Comparison of ENCODE assay signal across 10 cellular contexts in the genomic region with DNA sequence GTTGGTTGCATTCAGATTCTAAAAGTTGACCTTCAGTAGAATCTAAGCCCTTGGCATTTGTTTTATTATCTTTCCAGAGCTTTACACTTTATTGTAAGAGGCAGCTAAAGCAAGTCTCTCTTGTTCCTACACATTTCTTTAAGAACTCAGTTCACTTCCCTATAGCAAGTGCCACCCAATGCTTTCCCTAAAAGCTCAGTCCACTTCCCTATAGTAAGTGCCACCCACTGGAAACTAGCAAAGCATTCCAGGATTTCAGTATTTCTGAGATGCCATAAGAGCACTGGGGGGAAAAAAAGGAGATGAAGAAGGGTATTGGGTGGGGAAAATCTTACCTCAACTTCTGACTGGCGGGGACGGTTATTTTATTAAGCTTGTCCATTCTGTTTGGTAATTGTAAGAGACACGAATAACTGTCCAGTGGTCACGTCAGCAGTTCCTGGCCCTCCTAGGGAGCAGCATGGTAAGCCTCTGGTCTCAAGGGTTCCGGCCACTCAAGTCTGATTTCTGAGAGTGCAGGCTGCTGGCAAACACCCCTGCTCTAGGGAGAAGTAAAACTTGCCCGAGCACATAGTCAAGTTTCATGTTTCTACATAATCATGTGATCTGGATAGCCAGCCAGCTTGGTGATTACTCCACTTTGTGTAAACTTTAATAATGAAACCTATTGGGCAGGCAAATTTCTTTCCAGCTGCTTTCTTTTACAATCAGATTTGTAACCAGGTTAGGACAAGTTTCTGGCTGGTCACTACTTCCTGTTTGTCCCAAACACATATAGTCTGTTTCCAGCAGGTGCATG. TPM values are rescaled to one million over a fixed set of nuclear protein-coding genes. Genes with fewer than 3 reads are reported as not detected.
A peak's percentile ranks its signal among the peaks of the same experiment; 100 is the strongest.
DNase-seq lines count a peak whose midpoint lies in the region; ATAC-seq and TF ChIP-seq lines count a peak whose summit lies in the region.
"Had no signal": no experiment of that assay in that cellular context is flagged by ENCODE, and none has a peak within 500 bp of the region (broad histone marks: within the 10 kb centered on the region; RNA-seq: fewer than 3 reads in every experiment).

A gene (minus strand): TSS at position 553 of the 799 bp plus-strand sequence. CDS start 171 bp downstream, at position 382.

- H3K4me1 ChIP-seq in gastrocnemius medialis = peaks cover 6 to 11% of the 10 kb centered on the region in 2 donors

- ATAC-seq in GM18508 (IDR thresholded peaks at IDR 0.05; ENCODE audit: insufficient read depth, unreplicated experiment) = peak; percentile 66
- ATAC-seq in gastrocnemius medialis = peak; percentile 97 to 99
- no peak for ATAC-seq in WTC11
- no peak for ATAC-seq in natural killer cell

- H3K27me3 ChIP-seq in gastrocnemius medialis = no peaks in the 10 kb centered on the region
- H3K27me3 ChIP-seq: neutrophil had no signal

- no peak for TF ChIP-seq POLR2A in gastrocnemius medialis (IDR thresholded peaks at IDR 0.05)

- no peak within 1 kb of the TSS for H3K27ac Mint-ChIP-seq in HFFc6
- no peak within 1 kb of the TSS for H3K27ac Mint-ChIP-seq in WTC11
- H3K27ac Mint-ChIP-seq in natural killer cell = no peak within 1 kb of the TSS

- no peaks in the 10 kb centered on the region for H3K4me1 Mint-ChIP-seq in HFFc6 (ENCODE audit: low read depth)
- peaks cover 3% of the 10 kb centered on the region for H3K4me1 Mint-ChIP-seq in WTC11
- H3K4me1 Mint-ChIP-seq in natural killer cell = no peaks in the 10 kb centered on the region

- H3K36me3 ChIP-seq in gastrocnemius medialis = no peaks in the 10 kb centered on the region
- H3K36me3 ChIP-seq: neutrophil had no signal

- TF ChIP-seq CTCF in HFFc6 (IDR thresholded peaks at IDR 0.05) (no peak), foreskin fibroblast (IDR thresholded peaks at IDR 0.05; ENCODE audit: low read depth, low read length) (no peak), gastrocnemius medialis (IDR thresholded peaks at IDR 0.05 in 4 of 5, conservative IDR thresholded peaks at IDR 0.05 in 1 of 5) (no peak), WTC11 (IDR thresholded peaks at IDR 0.05) (no peak), natural killer cell (IDR thresholded peaks at IDR 0.05) (no peak)

- POLR2A ChIA-PET in WTC11 (lab: Charles Lee) = no interaction called here

- no peaks in the 10 kb centered on the region for H3K9me3 ChIP-seq in gastrocnemius medialis
- H3K9me3 ChIP-seq: neutrophil had no signal

- H3K4me3 Mint-ChIP-seq in HFFc6 (no peak within 1 kb of the TSS), WTC11 (no peak within 1 kb of the TSS), natural killer cell (no peak within 1 kb of the TSS)

- no peaks in the 10 kb centered on the region for H3K36me3 Mint-ChIP-seq in HFFc6 (ENCODE audit: low read depth)
- H3K36me3 Mint-ChIP-seq in WTC11 = no peaks in the 10 kb centered on the region
- H3K36me3 Mint-ChIP-seq in natural killer cell = no peaks in the 10 kb centered on the region

- DNase-seq in HFFc6 = peak; percentile 2
- peak; percentile 90 for DNase-seq in NAMALWA (ENCODE audit: low spot score)
- peak; percentile 4 to 12 for DNase-seq in foreskin fibroblast
- DNase-seq in gastrocnemius medialis = peak; percentile 69 to 73
- DNase-seq in GOT3 (lab: John Stamatoyannopoulos, UW) = no peak
- no peak for DNase-seq in WTC11 (ENCODE audit: low spot score)
- no peak for DNase-seq in natural killer cell

- intact Hi-C loops in gastrocnemius medialis (cut with DNase I; ENCODE audit: low total_unique reads) (no loop called here), natural killer cell (cut with micrococcal nuclease) (no loop called here)

- H3K9me3 Mint-ChIP-seq in HFFc6 = no peaks in the 10 kb centered on the region
- no peaks in the 10 kb centered on the region for H3K9me3 Mint-ChIP-seq in WTC11
- no peaks in the 10 kb centered on the region for H3K9me3 Mint-ChIP-seq in natural killer cell

- H3K4me3 ChIP-seq in foreskin fibroblast (ENCODE audit: low read depth in 1 of 2, low read length in 2 of 2) (no peak within 1 kb of the TSS), gastrocnemius medialis (peak within 1 kb of the TSS in 2 of 4 donors; percentile 1 to 5)

- H3K27me3 Mint-ChIP-seq in HFFc6 (ENCODE audit: insufficient read depth) (peaks cover 2% of the 10 kb centered on the region; the same call in 1 of the 2 replicates), WTC11 (ENCODE audit: low read depth) (no peaks in the 10 kb centered on the region), natural killer cell (ENCODE audit: low read depth in 2 of 2) (peaks cover 11 to 15% of the 10 kb centered on the region in 2 donors)

- CTCF ChIA-PET in WTC11 (lab: Charles Lee) = interaction anchor here (0.7 to 1.6 kb wide), 4 partner anchors 42 to 64 kb away, joined by 3 to 8 read pairs (median 4); no protein-coding TSS in a partner anchor

- H3K27ac ChIP-seq in gastrocnemius medialis = peak within 1 kb of the TSS; percentile 15 to 61 (median 38)
- H3K27ac ChIP-seq: neutrophil had no signal

- in situ Hi-C loops in gastrocnemius medialis (cut with MboI; ENCODE audit: low sequenced_read_pairs in 4 of 4) = no loop called here

TF ChIP-seq in WTC11, 78 proteins besides CTCF, POLR2A, EP300 and RAD21:
- TF ChIP-seq, protein P1, sequence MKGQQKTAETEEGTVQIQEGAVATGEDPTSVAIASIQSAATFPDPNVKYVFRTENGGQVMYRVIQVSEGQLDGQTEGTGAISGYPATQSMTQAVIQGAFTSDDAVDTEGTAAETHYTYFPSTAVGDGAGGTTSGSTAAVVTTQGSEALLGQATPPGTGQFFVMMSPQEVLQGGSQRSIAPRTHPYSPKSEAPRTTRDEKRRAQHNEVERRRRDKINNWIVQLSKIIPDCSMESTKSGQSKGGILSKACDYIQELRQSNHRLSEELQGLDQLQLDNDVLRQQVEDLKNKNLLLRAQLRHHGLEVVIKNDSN (CRISPR knock-in tag; IDR thresholded peaks at IDR 0.05) = no peak
- TF ChIP-seq CREB1 (CRISPR knock-in tag; IDR thresholded peaks at IDR 0.05) = no peak
- TF ChIP-seq RORB (CRISPR knock-in tag; IDR thresholded peaks at IDR 0.05) = no peak
- TF ChIP-seq, protein P2, sequence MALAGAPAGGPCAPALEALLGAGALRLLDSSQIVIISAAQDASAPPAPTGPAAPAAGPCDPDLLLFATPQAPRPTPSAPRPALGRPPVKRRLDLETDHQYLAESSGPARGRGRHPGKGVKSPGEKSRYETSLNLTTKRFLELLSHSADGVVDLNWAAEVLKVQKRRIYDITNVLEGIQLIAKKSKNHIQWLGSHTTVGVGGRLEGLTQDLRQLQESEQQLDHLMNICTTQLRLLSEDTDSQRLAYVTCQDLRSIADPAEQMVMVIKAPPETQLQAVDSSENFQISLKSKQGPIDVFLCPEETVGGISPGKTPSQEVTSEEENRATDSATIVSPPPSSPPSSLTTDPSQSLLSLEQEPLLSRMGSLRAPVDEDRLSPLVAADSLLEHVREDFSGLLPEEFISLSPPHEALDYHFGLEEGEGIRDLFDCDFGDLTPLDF (CRISPR knock-in tag; IDR thresholded peaks at IDR 0.05) = no peak
- no peak for TF ChIP-seq MYBL2 (CRISPR knock-in tag; IDR thresholded peaks at IDR 0.05)
- TF ChIP-seq GTF2I (CRISPR knock-in tag; conservative IDR thresholded peaks at IDR 0.05) = no peak
- no peak for TF ChIP-seq FOXP1 (CRISPR knock-in tag; IDR thresholded peaks at IDR 0.05; ENCODE audit: borderline replicate concordance)
TF ChIP-seq in WTC11: peak in this region for 0.

RNA-seq across cellular contexts. Expression of the gene that starts here (rescaled TPM):
- total RNA-seq in HFFc6 (2021; fragmentation: NEBNext Ultra II Directional; extraction: Animal tissue kit (Norgen Biotek cat#: 25700)) = not detected
- total RNA-seq in gastrocnemius medialis (under 1 TPM in 2 of 4 donors, not detected in 2; 0.24 to 0.29 TPM), WTC11 (2021) (not detected in 3 replicates), natural killer cell (1 to 10 TPM in 2 of 3 donors, under 1 TPM in 1; 0.66 to 4.0 (median 1.5) TPM)
- total RNA-seq: T-helper 2 cell treated with Interferon-gamma antibody and Interleukin-4, amounts not matched to agents 100 ng/mL and 5 ng/mL, for 36 hours had no signal

Comparison
In these comparisons a context has a peak if more than half of its experiments do, and no peak if none do; other contexts are left out.
1. Peak in DNase-seq in HFFc6; RNA of the gene not detected or under 1 TPM.
2. Peak in DNase-seq, ATAC-seq and H3K27ac ChIP-seq in gastrocnemius medialis; RNA of the gene not detected or under 1 TPM.
3. DNase-seq: peak in NAMALWA (single experiment) and foreskin fibroblast (2 of 2); none in GOT3 (single experiment), WTC11 (single experiment) and natural killer cell (single experiment).